In genomic region chr14:44151120-44151519, GRCh38 we compare ENCODE assay signal across 36 cellular contexts.
"Had no signal": no experiment of that assay in that cellular context is flagged by ENCODE, and none has a peak within 500 bp of the region (broad histone marks: within the 10 kb centered on the region; RNA-seq: fewer than 3 reads in every experiment).

No MANE protein-coding gene starts in this region.

- H2AFZ ChIP-seq: PC-9 had no signal

- H3K27ac Mint-ChIP-seq: activated CD4-positive, alpha-beta T cell treated with anti-CD3 and anti-CD28 coated beads for 36 hours; activated CD4-positive, alpha-beta T cell treated with anti-CD3 and anti-CD28 coated beads, Interleukin-2, amount 10 ng/mL, durations not matched to agents 7 days and 5 days; activated CD8-positive, alpha-beta T cell treated with anti-CD3 and anti-CD28 coated beads, Interleukin-2, amount 10 ng/mL, durations not matched to agents 7 days and 5 days; activated naive CD4-positive, alpha-beta T cell treated with anti-CD3 and anti-CD28 coated beads for 36 hours; activated naive CD4-positive, alpha-beta T cell treated with anti-CD3 and anti-CD28 coated beads, Interleukin-2, amount 50 U/mL, for 72 hours; activated T-helper 1 cell treated with anti-CD3 and anti-CD28 coated beads, Interleukin-12 subunit alpha, Interleukin-12 subunit beta, Interleukin-2, Interleukin-4 antibody, amounts not matched to agents 30 ng/mL and 10 ng/mL and 1 ng/mL, durations not matched to agents 14 hours and 24 hours and 36 hours; brain; T-helper 1 cell treated with Interleukin-12 subunit alpha and Interleukin-12 subunit beta and Interleukin-4 antibody, amounts not matched to agents 30 μg/mL and 1 μg/mL, for 36 hours; T-helper 2 cell treated with Interferon-gamma antibody and Interleukin-4, amounts not matched to agents 5 μg/mL and 100 μg/mL, for 36 hours; WTC11 had no signal

- H3K9me3 ChIP-seq: SJCRH30 had no signal

- H3K4me3 Mint-ChIP-seq: activated CD4-positive, alpha-beta T cell treated with anti-CD3 and anti-CD28 coated beads for 36 hours; activated CD4-positive, alpha-beta T cell treated with anti-CD3 and anti-CD28 coated beads, Interleukin-2, amount 10 ng/mL, durations not matched to agents 7 days and 5 days; activated CD8-positive, alpha-beta T cell treated with anti-CD3 and anti-CD28 coated beads, Interleukin-2, amount 10 ng/mL, durations not matched to agents 7 days and 5 days; activated naive CD4-positive, alpha-beta T cell treated with anti-CD3 and anti-CD28 coated beads for 36 hours; activated T-cell treated with anti-CD3 and anti-CD28 coated beads, Interleukin-2, amount 50 U/mL, for 4 hours; activated T-helper 1 cell treated with anti-CD3 and anti-CD28 coated beads, Interleukin-12 subunit alpha, Interleukin-12 subunit beta, Interleukin-2, Interleukin-4 antibody, amounts not matched to agents 30 ng/mL and 10 ng/mL and 1 ng/mL, durations not matched to agents 14 hours and 24 hours and 36 hours; brain; T-helper 1 cell treated with Interleukin-12 subunit alpha and Interleukin-12 subunit beta and Interleukin-4 antibody, amounts not matched to agents 30 μg/mL and 1 μg/mL, for 36 hours; T-helper 2 cell treated with Interferon-gamma antibody and Interleukin-4, amounts not matched to agents 5 μg/mL and 100 μg/mL, for 36 hours; WTC11 had no signal

- H3K27me3 Mint-ChIP-seq: activated CD4-positive, alpha-beta T cell treated with anti-CD3 and anti-CD28 coated beads for 36 hours; activated CD4-positive, alpha-beta T cell treated with anti-CD3 and anti-CD28 coated beads, Interleukin-2, amount 10 ng/mL, durations not matched to agents 7 days and 5 days had no signal

- H3K9me3 Mint-ChIP-seq: activated T-helper 1 cell treated with anti-CD3 and anti-CD28 coated beads, Interleukin-12 subunit alpha, Interleukin-12 subunit beta, Interleukin-2, Interleukin-4 antibody, amounts not matched to agents 30 ng/mL and 10 ng/mL and 1 ng/mL, durations not matched to agents 14 hours and 24 hours and 36 hours had no signal

- H3K27ac ChIP-seq: PC-9, RWPE1, SJCRH30, SK-N-MC had no signal

- DNase-seq: activated CD4-positive, alpha-beta T cell treated with anti-CD3 and anti-CD28 coated beads for 36 hours; activated CD4-positive, alpha-beta T cell treated with anti-CD3 and anti-CD28 coated beads, Interleukin-2, amount 10 ng/mL, durations not matched to agents 7 days and 5 days; activated CD4-positive, alpha-beta T cell treated with anti-CD3 and anti-CD28 coated beads, Interleukin-2, amount 50 U/mL, for 48 hours; activated CD8-positive, alpha-beta memory T cell treated with anti-CD3 and anti-CD28 coated beads, Interleukin-2, amount 50 U/mL, for 4 hours; activated CD8-positive, alpha-beta T cell treated with anti-CD3 and anti-CD28 coated beads, Interleukin-2, amount 10 ng/mL, durations not matched to agents 7 days and 5 days; activated gamma-delta T cell treated with Interleukin-2 at 50 U/mL for 16 hours; activated naive CD4-positive, alpha-beta T cell treated with anti-CD3 and anti-CD28 coated beads for 36 hours; activated T-cell treated with anti-CD3 and anti-CD28 coated beads for 4 hours; activated T-cell treated with anti-CD3 and anti-CD28 coated beads, Interleukin-2, amount 50 U/mL, for 4 hours; anterior cingulate cortex; caudate nucleus; cerebellar nuclear complex; KG1; MM.1S; NCI-H1105; NCI-H1417 treated with DMSO at 0.1 percent for 48 hours; NCI-H187 treated with DMSO at 0.1 percent for 48 hours; NCI-H2081; NCI-H226; NCI-H446 treated with DMSO at 0.1 percent for 48 hours; NCI-H69; NCI-H82; PC-9; SJCRH30 had no signal

- H3K4me1 ChIP-seq: SJCRH30 had no signal

- H3K4me1 Mint-ChIP-seq: activated CD4-positive, alpha-beta T cell treated with anti-CD3 and anti-CD28 coated beads for 36 hours; activated CD4-positive, alpha-beta T cell treated with anti-CD3 and anti-CD28 coated beads, Interleukin-2, amount 10 ng/mL, durations not matched to agents 7 days and 5 days; brain; WTC11 had no signal

- FAIRE-seq: bronchial epithelial cell, RCC 7860 had no signal

- H3K36me3 ChIP-seq: SJCRH30 had no signal

- ATAC-seq: activated CD4-positive, alpha-beta T cell treated with anti-CD3 and anti-CD28 coated beads for 36 hours; activated CD4-positive, CD25-positive, alpha-beta regulatory T cell treated with anti-CD3 and anti-CD28 coated beads, Interleukin-2, amount 50 U/mL, for 24 hours; activated CD8-positive, alpha-beta T cell treated with anti-CD3 and anti-CD28 coated beads, Interleukin-2, amount 10 ng/mL, durations not matched to agents 7 days and 5 days; activated naive CD4-positive, alpha-beta T cell treated with anti-CD3 and anti-CD28 coated beads, Interleukin-2, amount 50 U/mL, for 72 hours; activated T-cell treated with anti-CD3 and anti-CD28 coated beads, Interleukin-2, amount 50 U/mL, for 4 hours; Right ventricle myocardium inferior; WTC11 had no signal

- H3K27me3 ChIP-seq: SJCRH30 had no signal

- H3K4me2 ChIP-seq: PC-9 had no signal

- H3K4me3 ChIP-seq: PC-9, SJCRH30, SK-N-MC had no signal

- H3K36me3 Mint-ChIP-seq: brain had no signal
